Comparison of ENCODE assay signal across 15 cellular contexts in genomic region chr3:50111757-50112156, GRCh38. TPM values are rescaled to one million over a fixed set of nuclear protein-coding genes. Genes with fewer than 3 reads are reported as not detected.
A peak's percentile ranks its signal among the peaks of the same experiment; 100 is the strongest.
DNase-seq lines count a peak whose midpoint lies in the region; ATAC-seq, FAIRE-seq and TF ChIP-seq lines count a peak whose summit lies in the region.
"Had no signal": no experiment of that assay in that cellular context is flagged by ENCODE, and none has a peak within 500 bp of the region (broad histone marks: within the 10 kb centered on the region; RNA-seq: fewer than 3 reads in every experiment).

No MANE protein-coding gene starts in this region.

- no peak overlapping the region for H3K27ac ChIP-seq in CD4-positive, CD25-positive, alpha-beta regulatory T cell (ENCODE audit: insufficient read depth, low read length, poor library complexity, severe bottlenecking)
- H3K27ac ChIP-seq in psoas muscle = peak overlapping the region; percentile 77
- H3K27ac ChIP-seq in upper lobe of left lung = no peak overlapping the region
- H3K27ac ChIP-seq: GM23248, SJCRH30 had no signal

- H3K36me3 ChIP-seq in CD4-positive, CD25-positive, alpha-beta regulatory T cell (ENCODE audit: control insufficient read depth, insufficient read depth, low read length) = peaks cover 98% of the 10 kb centered on the region
- H3K36me3 ChIP-seq in psoas muscle (ENCODE audit: insufficient read depth in 1 of 2, low read depth in 1 of 2) (peaks cover 40 to 100% of the 10 kb centered on the region in 2 donors), upper lobe of left lung (peaks cover 93 to 100% (median 97%) of the 10 kb centered on the region in 4 donors)

- DNase-seq in CD4-positive, CD25-positive, alpha-beta regulatory T cell = no peak
- no peak for DNase-seq in activated B cell treated with CpG ODN at 0.5 μM for 24 hours
- DNase-seq in left ventricle myocardium superior = no peak
- DNase-seq in psoas muscle = no peak
- no peak for DNase-seq in upper lobe of left lung
- no peak for DNase-seq in NCI-H345 (lab: John Stamatoyannopoulos, UW)
- no peak for DNase-seq in GM12891 (ENCODE audit: insufficient read length, low spot score)
- DNase-seq: CD8-positive, alpha-beta T cell; DMS79 treated with DMSO at 0.1 percent for 48 hours; HCEC 1CT; NCI-H1105 treated with DMSO at 0.1 percent for 48 hours; SJCRH30 had no signal

- intact Hi-C loops in activated B cell treated with CpG ODN at 0.5 μM for 24 hours (cut with micrococcal nuclease) (no loop called here), left ventricle myocardium superior (cut with micrococcal nuclease) (no loop called here), psoas muscle (cut with DNase I) (no loop called here)

- TF ChIP-seq POLR2A in upper lobe of left lung (IDR thresholded peaks at IDR 0.05) (no peak), GM12891 (IDR thresholded peaks at IDR 0.05; ENCODE audit: low read depth, low read length) (no peak)

- peak overlapping the region in 2 of 3 donors; percentile 5 to 56 for H3K27ac Mint-ChIP-seq in CD4-positive, CD25-positive, alpha-beta regulatory T cell
- no peak overlapping the region for H3K27ac Mint-ChIP-seq in activated B cell treated with CpG ODN at 0.5 μM for 24 hours

- peaks cover 68% of the 10 kb centered on the region for H3K36me3 Mint-ChIP-seq in CD4-positive, CD25-positive, alpha-beta regulatory T cell
- peaks cover 92% of the 10 kb centered on the region for H3K36me3 Mint-ChIP-seq in activated B cell treated with CpG ODN at 0.5 μM for 24 hours (ENCODE audit: low read depth)

- H3K9me3 Mint-ChIP-seq in CD4-positive, CD25-positive, alpha-beta regulatory T cell = no peaks in the 10 kb centered on the region
- no peaks in the 10 kb centered on the region for H3K9me3 Mint-ChIP-seq in activated B cell treated with CpG ODN at 0.5 μM for 24 hours
- H3K9me3 Mint-ChIP-seq: CD8-positive, alpha-beta T cell had no signal

- FAIRE-seq in GM12891 (lab: Jason Lieb, UNC) = no peak
- FAIRE-seq: D721Med, GM18507 had no signal

- H3K4me1 Mint-ChIP-seq in CD4-positive, CD25-positive, alpha-beta regulatory T cell = peaks cover 0 to 9% (median 4%) of the 10 kb centered on the region in 4 donors
- H3K4me1 Mint-ChIP-seq in activated B cell treated with CpG ODN at 0.5 μM for 24 hours = no peaks in the 10 kb centered on the region

- no peaks in the 10 kb centered on the region for H3K4me1 ChIP-seq in CD4-positive, CD25-positive, alpha-beta regulatory T cell (ENCODE audit: control insufficient read depth, insufficient read depth, low read length, poor library complexity, severe bottlenecking)
- H3K4me1 ChIP-seq in psoas muscle (peaks cover 30% of the 10 kb centered on the region), upper lobe of left lung (peaks cover 0 to 3% (median 0%) of the 10 kb centered on the region in 4 donors)
- H3K4me1 ChIP-seq: SJCRH30 had no signal

- no peaks in the 10 kb centered on the region for H3K9me3 ChIP-seq in CD4-positive, CD25-positive, alpha-beta regulatory T cell (ENCODE audit: control insufficient read depth in 2 of 2, low read length in 2 of 2)
- H3K9me3 ChIP-seq in psoas muscle (no peaks in the 10 kb centered on the region), upper lobe of left lung (no peaks in the 10 kb centered on the region)
- H3K9me3 ChIP-seq: SJCRH30 had no signal

- no peaks in the 10 kb centered on the region for H3K27me3 Mint-ChIP-seq in CD4-positive, CD25-positive, alpha-beta regulatory T cell
- no peaks in the 10 kb centered on the region for H3K27me3 Mint-ChIP-seq in activated B cell treated with CpG ODN at 0.5 μM for 24 hours

- CTCF ChIA-PET in activated B cell treated with CpG ODN at 0.5 μM for 24 hours (lab: Charles Lee) = no interaction called here

- no peak for ATAC-seq in CD4-positive, CD25-positive, alpha-beta regulatory T cell (ENCODE audit: low read depth in 2 of 2)
- ATAC-seq in activated B cell treated with CpG ODN at 0.5 μM for 24 hours (ENCODE audit: low read depth) = peak; percentile 25
- ATAC-seq in left ventricle myocardium superior = peak; percentile 36
- ATAC-seq in psoas muscle = peak; percentile 47 to 82 (median 70)
- no peak for ATAC-seq in upper lobe of left lung (ENCODE audit: low FRiP score in 2 of 2)
- ATAC-seq: CD8-positive, alpha-beta T cell had no signal

- H3K4me3 Mint-ChIP-seq in CD4-positive, CD25-positive, alpha-beta regulatory T cell = no peak overlapping the region
- H3K4me3 Mint-ChIP-seq in activated B cell treated with CpG ODN at 0.5 μM for 24 hours = no peak overlapping the region
- H3K4me3 Mint-ChIP-seq: CD8-positive, alpha-beta T cell had no signal

- 41 to 54% (median 44%) methylated on average over 5 of the region's 5 CpGs for WGBS in psoas muscle, 3 donors
- WGBS in upper lobe of left lung, 2 donors = 78 to 82% methylated on average over 5 of the region's 5 CpGs

- POLR2A ChIA-PET in activated B cell treated with CpG ODN at 0.5 μM for 24 hours (lab: Charles Lee) = no interaction called here

- no peaks in the 10 kb centered on the region for H3K27me3 ChIP-seq in CD4-positive, CD25-positive, alpha-beta regulatory T cell (ENCODE audit: control insufficient read depth, insufficient read depth, low read length)
- H3K27me3 ChIP-seq in psoas muscle (ENCODE audit: insufficient read depth in 3 of 3, low read length in 2 of 3) (no peaks in the 10 kb centered on the region), upper lobe of left lung (no peaks in the 10 kb centered on the region)
- H3K27me3 ChIP-seq: SJCRH30 had no signal

- H3K4me3 ChIP-seq in CD4-positive, CD25-positive, alpha-beta regulatory T cell (ENCODE audit: low read depth, low read length) = no peak overlapping the region
- H3K4me3 ChIP-seq in psoas muscle (no peak overlapping the region), upper lobe of left lung (no peak overlapping the region)
- H3K4me3 ChIP-seq: GM23248, SJCRH30 had no signal

- TF ChIP-seq CTCF in activated B cell treated with CpG ODN at 0.5 μM for 24 hours (IDR thresholded peaks at IDR 0.05) (no peak), psoas muscle (IDR thresholded peaks at IDR 0.05) (no peak), upper lobe of left lung (IDR thresholded peaks at IDR 0.05) (no peak)

- TF ChIP-seq EP300 in upper lobe of left lung (IDR thresholded peaks at IDR 0.05) = no peak

TF ChIP-seq in GM12891, 5 proteins besides CTCF, POLR2A, EP300 and RAD21:
- TF ChIP-seq POU2F2 (IDR thresholded peaks at IDR 0.05; ENCODE audit: low read depth, low read length) (no peak), TAF1 (IDR thresholded peaks at IDR 0.05; ENCODE audit: low read depth, low read length) (no peak), SPI1 (IDR thresholded peaks at IDR 0.05; ENCODE audit: low read depth, low read length) (no peak), POLR2AphosphoS5 (IDR thresholded peaks at IDR 0.05; ENCODE audit: low read depth, low read length) (no peak), PAX5 (IDR thresholded peaks at IDR 0.05; ENCODE audit: insufficient read depth, low read length, severe bottlenecking) (no peak)

RNA-seq across cellular contexts. Expression of gene RBM5, which starts 23.0 kb away (rescaled TPM):
- 395 TPM for total RNA-seq in CD4-positive, CD25-positive, alpha-beta regulatory T cell
- 10 to 100 TPM; 29.6 to 44.3 (median 37.7) TPM for polyA plus RNA-seq in CD4-positive, CD25-positive, alpha-beta regulatory T cell
- 261 and 316 TPM in 2 replicates for total RNA-seq in activated B cell treated with CpG ODN at 0.5 μM for 24 hours
- 73.8 TPM for total RNA-seq in left ventricle myocardium superior
- 10 to 100 TPM; 35.6 to 61.4 (median 55.2) TPM for total RNA-seq in psoas muscle
- 10 to 100 TPM; 30.7 to 35.0 (median 31.1) TPM for polyA plus RNA-seq in psoas muscle
- total RNA-seq in upper lobe of left lung = 100 to 1,000 TPM; 130 to 713 (median 189) TPM
- polyA plus RNA-seq in GM12891 (2012; ENCODE audit: low read depth, missing spikeins) = 67.4 TPM

RNA-seq across cellular contexts. Expression of gene SEMA3F, which starts 43.4 kb away (rescaled TPM):
- total RNA-seq in CD4-positive, CD25-positive, alpha-beta regulatory T cell = 0.52 TPM
- not detected for polyA plus RNA-seq in CD4-positive, CD25-positive, alpha-beta regulatory T cell
- total RNA-seq in activated B cell treated with CpG ODN at 0.5 μM for 24 hours (0.34 TPM in 1 of 2 replicates, not detected in the other), left ventricle myocardium superior (11.4 TPM), psoas muscle (10 to 100 TPM in 3 of 4 donors, 1 to 10 TPM in 1; 7.0 to 13.7 (median 12.3) TPM), upper lobe of left lung (10 to 100 TPM in 5 of 6 donors, 1 to 10 TPM in 1; 4.2 to 76.0 (median 27.5) TPM)
- 1 to 10 TPM; 4.7 to 7.6 (median 6.8) TPM for polyA plus RNA-seq in psoas muscle
- 0.19 TPM for polyA plus RNA-seq in GM12891 (2012; ENCODE audit: low read depth, missing spikeins)

Comparison
In these comparisons a context has a peak if more than half of its experiments do, and no peak if none do; other contexts are left out.
1. ATAC-seq: peak in activated B cell treated with CpG ODN at 0.5 μM for 24 hours (single experiment), left ventricle myocardium superior (single experiment) and psoas muscle (4 of 4); none in CD4-positive, CD25-positive, alpha-beta regulatory T cell (0 of 2) and upper lobe of left lung (0 of 2).